24 cellular contexts compared by ENCODE assay signal in genomic region chr1:179767177-179767581, GRCh38. TPM values are rescaled to one million over a fixed set of nuclear protein-coding genes. Genes with fewer than 3 reads are reported as not detected.
DNase-seq lines count a peak whose midpoint lies in the region; ATAC-seq and TF ChIP-seq lines count a peak whose summit lies in the region.
"Had no signal": no experiment of that assay in that cellular context is flagged by ENCODE, and none has a peak within 500 bp of the region (broad histone marks: within the 10 kb centered on the region; RNA-seq: fewer than 3 reads in every experiment).

No MANE protein-coding gene starts in this region.

- H3K4me1 Mint-ChIP-seq in WTC11 (peaks cover 5% of the 10 kb centered on the region), mesothelial cell of epicardium (peaks cover 16% of the 10 kb centered on the region)
- no peaks in the 10 kb centered on the region for H3K4me1 Mint-ChIP-seq in stimulated activated naive CD8-positive, alpha-beta T cell treated with anti-CD3 and anti-CD28 coated beads, Interleukin-15, amount 100 ng/mL, for 72 hours
- H3K4me1 Mint-ChIP-seq: CD8-positive, alpha-beta memory T cell had no signal

- H3K36me3 Mint-ChIP-seq in WTC11 (peaks cover 12% of the 10 kb centered on the region), mesothelial cell of epicardium (peaks cover 2% of the 10 kb centered on the region)

- peak; percentile 25 for DNase-seq in NCI-H226
- no peak for DNase-seq in WTC11 (ENCODE audit: low spot score)
- no peak for DNase-seq in mesothelial cell of epicardium (ENCODE audit: low spot score in 2 of 2, unreplicated experiment in 2 of 2)
- no peak for DNase-seq in activated CD4-positive, CD25-positive, alpha-beta regulatory T cell treated with anti-CD3 and anti-CD28 coated beads, Interleukin-2, amount 50 U/mL, for 72 hours
- DNase-seq in activated CD4-positive, alpha-beta T cell treated with anti-CD3 and anti-CD28 coated beads for 48 hours, result no peak
- DNase-seq in stimulated activated naive CD8-positive, alpha-beta T cell treated with anti-CD3 and anti-CD28 coated beads, Interleukin-15, amount 100 ng/mL, for 72 hours, result no peak
- no peak for DNase-seq in CD1c-positive myeloid dendritic cell (ENCODE audit: extremely low spot score)
- DNase-seq: Calu3; CD8-positive, alpha-beta memory T cell; GDM1; KBM-7; NCI-H1092; NCI-H1436; NCI-H1930; NCI-H345; NCI-H524; NCI-H774; OCI-M1 had no signal

- CTCF ChIA-PET in WTC11 (lab: Charles Lee), result interaction anchor here (0.9 to 1.7 kb wide), 3 partner anchors 43 to 61 kb away, joined by 3 to 4 read pairs (median 4); no protein-coding TSS in a partner anchor

- H3K9me3 Mint-ChIP-seq in WTC11 (peaks cover 29% of the 10 kb centered on the region), mesothelial cell of epicardium (peaks cover 8% of the 10 kb centered on the region)
- H3K9me3 Mint-ChIP-seq in stimulated activated naive CD8-positive, alpha-beta T cell treated with anti-CD3 and anti-CD28 coated beads, Interleukin-15, amount 100 ng/mL, for 72 hours, result no peaks in the 10 kb centered on the region

- POLR2A ChIA-PET in WTC11 (lab: Charles Lee), result no interaction called here

- no peak for ATAC-seq in WTC11
- no peak for ATAC-seq in stimulated activated naive CD8-positive, alpha-beta T cell treated with anti-CD3 and anti-CD28 coated beads, Interleukin-15, amount 100 ng/mL, for 72 hours
- ATAC-seq: GM23338, Right ventricle myocardium inferior had no signal

- TF ChIP-seq CTCF in WTC11 (IDR thresholded peaks at IDR 0.05) (no peak), mesothelial cell of epicardium (IDR thresholded peaks at IDR 0.05; ENCODE audit: unreplicated experiment) (no peak)

- H3K4me3 Mint-ChIP-seq in WTC11, result no peak overlapping the region
- no peak overlapping the region for H3K4me3 Mint-ChIP-seq in mesothelial cell of epicardium
- no peak overlapping the region for H3K4me3 Mint-ChIP-seq in stimulated activated naive CD8-positive, alpha-beta T cell treated with anti-CD3 and anti-CD28 coated beads, Interleukin-15, amount 100 ng/mL, for 72 hours
- H3K4me3 Mint-ChIP-seq: CD8-positive, alpha-beta memory T cell; GM23338 had no signal

- 0 out of 2 replicates have a peak overlapping the region, but pooled peaks have one; percentile 33 for H3K27ac Mint-ChIP-seq in WTC11
- peak overlapping the region; percentile 66 for H3K27ac Mint-ChIP-seq in mesothelial cell of epicardium
- no peak overlapping the region for H3K27ac Mint-ChIP-seq in stimulated activated naive CD8-positive, alpha-beta T cell treated with anti-CD3 and anti-CD28 coated beads, Interleukin-15, amount 100 ng/mL, for 72 hours
- H3K27ac Mint-ChIP-seq: CD8-positive, alpha-beta memory T cell; GM23338 had no signal

- peaks cover 2% of the 10 kb centered on the region; the same call in 1 of the 2 replicates for H3K27me3 Mint-ChIP-seq in WTC11 (ENCODE audit: low read depth)
- H3K27me3 Mint-ChIP-seq in mesothelial cell of epicardium (ENCODE audit: low read depth), result peaks cover 2% of the 10 kb centered on the region
- peaks cover 12% of the 10 kb centered on the region for H3K27me3 Mint-ChIP-seq in stimulated activated naive CD8-positive, alpha-beta T cell treated with anti-CD3 and anti-CD28 coated beads, Interleukin-15, amount 100 ng/mL, for 72 hours

TF ChIP-seq in WTC11, 78 proteins besides CTCF, POLR2A, EP300 and RAD21 (continues in another document):
- TF ChIP-seq E2F4 (CRISPR knock-in tag; IDR thresholded peaks at IDR 0.05; ENCODE audit: borderline replicate concordance, low read depth) (no peak), FOXP1 (CRISPR knock-in tag; IDR thresholded peaks at IDR 0.05; ENCODE audit: borderline replicate concordance) (no peak), RELA (CRISPR knock-in tag; IDR thresholded peaks at IDR 0.05; ENCODE audit: borderline replicate concordance) (no peak), KAT7 (CRISPR knock-in tag; IDR thresholded peaks at IDR 0.05; ENCODE audit: borderline replicate concordance) (no peak), ZBTB43 (CRISPR knock-in tag; IDR thresholded peaks at IDR 0.05) (no peak), ARID4B (CRISPR knock-in tag; IDR thresholded peaks at IDR 0.05; ENCODE audit: borderline replicate concordance) (no peak), TP53 (CRISPR knock-in tag; IDR thresholded peaks at IDR 0.05) (no peak), ZNF263 (CRISPR knock-in tag; IDR thresholded peaks at IDR 0.05; ENCODE audit: low read depth) (no peak)
- TF ChIP-seq, protein P1, sequence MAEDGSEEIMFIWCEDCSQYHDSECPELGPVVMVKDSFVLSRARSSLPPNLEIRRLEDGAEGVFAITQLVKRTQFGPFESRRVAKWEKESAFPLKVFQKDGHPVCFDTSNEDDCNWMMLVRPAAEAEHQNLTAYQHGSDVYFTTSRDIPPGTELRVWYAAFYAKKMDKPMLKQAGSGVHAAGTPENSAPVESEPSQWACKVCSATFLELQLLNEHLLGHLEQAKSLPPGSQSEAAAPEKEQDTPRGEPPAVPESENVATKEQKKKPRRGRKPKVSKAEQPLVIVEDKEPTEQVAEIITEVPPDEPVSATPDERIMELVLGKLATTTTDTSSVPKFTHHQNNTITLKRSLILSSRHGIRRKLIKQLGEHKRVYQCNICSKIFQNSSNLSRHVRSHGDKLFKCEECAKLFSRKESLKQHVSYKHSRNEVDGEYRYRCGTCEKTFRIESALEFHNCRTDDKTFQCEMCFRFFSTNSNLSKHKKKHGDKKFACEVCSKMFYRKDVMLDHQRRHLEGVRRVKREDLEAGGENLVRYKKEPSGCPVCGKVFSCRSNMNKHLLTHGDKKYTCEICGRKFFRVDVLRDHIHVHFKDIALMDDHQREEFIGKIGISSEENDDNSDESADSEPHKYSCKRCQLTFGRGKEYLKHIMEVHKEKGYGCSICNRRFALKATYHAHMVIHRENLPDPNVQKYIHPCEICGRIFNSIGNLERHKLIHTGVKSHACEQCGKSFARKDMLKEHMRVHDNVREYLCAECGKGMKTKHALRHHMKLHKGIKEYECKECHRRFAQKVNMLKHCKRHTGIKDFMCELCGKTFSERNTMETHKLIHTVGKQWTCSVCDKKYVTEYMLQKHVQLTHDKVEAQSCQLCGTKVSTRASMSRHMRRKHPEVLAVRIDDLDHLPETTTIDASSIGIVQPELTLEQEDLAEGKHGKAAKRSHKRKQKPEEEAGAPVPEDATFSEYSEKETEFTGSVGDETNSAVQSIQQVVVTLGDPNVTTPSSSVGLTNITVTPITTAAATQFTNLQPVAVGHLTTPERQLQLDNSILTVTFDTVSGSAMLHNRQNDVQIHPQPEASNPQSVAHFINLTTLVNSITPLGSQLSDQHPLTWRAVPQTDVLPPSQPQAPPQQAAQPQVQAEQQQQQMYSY (CRISPR knock-in tag; IDR thresholded peaks at IDR 0.05), result no peak

RNA-seq across cellular contexts. Expression of gene FAM163A, which starts 24.1 kb away (rescaled TPM):
- total RNA-seq in WTC11 (2021) (0.07 to 0.09 TPM (median 0.07 TPM) in 3 replicates), mesothelial cell of epicardium (10.1 to 10.2 TPM (median 10.1 TPM) in 3 replicates)
- total RNA-seq: A673; Calu3; CD8-positive, alpha-beta memory T cell; Daoy; GM23338; HT1080; SK-MEL-5 had no signal

Comparison
In these comparisons a context has a peak if more than half of its experiments do, and no peak if none do; other contexts are left out.
1. H3K27ac Mint-ChIP-seq: peak in WTC11 (single experiment) and mesothelial cell of epicardium (single experiment); none in stimulated activated naive CD8-positive, alpha-beta T cell treated with anti-CD3 and anti-CD28 coated beads, Interleukin-15, amount 100 ng/mL, for 72 hours (0 of 2).
2. RNA of gene FAM163A, which starts 24.1 kb away (total RNA-seq): 10.1 to 10.2 TPM in mesothelial cell of epicardium; 0.07 to 0.09 TPM in WTC11; every median in the first group is over 10 times any median in the second.